11 cellular contexts compared by ENCODE assay signal in the genomic region with DNA sequence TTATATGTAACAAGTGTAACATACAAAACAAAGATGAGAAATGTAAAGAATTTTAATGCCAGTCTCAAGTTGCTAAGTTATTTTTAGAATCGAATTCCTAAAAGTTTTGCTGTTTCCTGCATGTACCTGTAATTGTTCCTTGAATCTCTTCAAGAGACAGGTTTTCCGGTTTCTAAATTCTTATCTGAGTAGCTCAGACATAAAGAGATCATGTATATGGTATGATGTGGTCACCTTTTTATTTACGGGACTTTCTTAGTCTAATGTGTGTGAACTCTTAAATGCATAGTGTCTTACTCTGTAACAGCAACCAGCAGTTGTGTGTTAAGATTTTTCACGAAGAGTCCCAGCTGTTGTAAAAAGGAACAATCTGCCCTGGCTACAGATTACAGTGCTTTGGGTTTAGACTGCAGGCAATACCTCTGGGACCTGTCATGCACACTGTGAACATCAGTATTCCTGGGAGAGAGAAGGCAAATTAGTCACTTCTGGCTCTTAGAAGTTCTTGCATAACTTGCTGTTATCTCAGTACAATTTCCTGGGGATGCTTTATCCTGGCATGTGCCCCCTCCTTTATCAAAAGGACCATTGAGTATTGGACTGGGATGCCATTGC.
DNase-seq lines count a peak whose midpoint lies in the region; ATAC-seq and TF ChIP-seq lines count a peak whose summit lies in the region.
"Had no signal": no experiment of that assay in that cellular context is flagged by ENCODE, and none has a peak within 500 bp of the region (broad histone marks: within the 10 kb centered on the region; RNA-seq: fewer than 3 reads in every experiment).

No MANE protein-coding gene starts in this region.

- peaks cover under 1% of the 10 kb centered on the region for H4K20me1 ChIP-seq in smooth muscle cell (ENCODE audit: low read depth)

- no peaks in the 10 kb centered on the region for H3K27me3 ChIP-seq in smooth muscle cell (ENCODE audit: low read depth)

- peak overlapping the region; percentile 36 for H3K27ac ChIP-seq in smooth muscle cell (ENCODE audit: low read depth)

- no peaks in the 10 kb centered on the region for H3K36me3 Mint-ChIP-seq in T-helper 17 cell (ENCODE audit: low read depth)

- H3K4me3 Mint-ChIP-seq in T-helper 17 cell: no peak overlapping the region
- H3K4me3 Mint-ChIP-seq: activated T-helper 17 cell treated with anti-CD3 and anti-CD28 coated beads, Interleukin-2, amount 50 U/mL, for 72 hours had no signal

- no peak overlapping the region for H3K4me3 ChIP-seq in smooth muscle cell

- no peaks in the 10 kb centered on the region for H3K9me3 ChIP-seq in smooth muscle cell (replicated peaks; ENCODE audit: low read depth)
- H3K9me3 ChIP-seq in T-helper 17 cell (ENCODE audit: control insufficient read depth, low read length, poor library complexity, severe bottlenecking): no peaks in the 10 kb centered on the region

- intact Hi-C loops in left ventricle myocardium superior (cut with micrococcal nuclease): no loop called here

- no peaks in the 10 kb centered on the region for H3F3A ChIP-seq in smooth muscle cell (ENCODE audit: low read depth)

- peak overlapping the region; percentile 16 for H3K4me2 ChIP-seq in smooth muscle cell

- 35% methylated on average over 4 of the region's 4 CpGs for WGBS in smooth muscle cell (ENCODE audit: low lambda C conversion rate)

- DNase-seq in HCEC 1CT (peak; percentile 73), astrocyte of the hippocampus (ENCODE audit: low read depth, low spot score) (peak; percentile 57), left ventricle myocardium superior (no peak), smooth muscle cell (lab: John Stamatoyannopoulos, UW; ENCODE audit: unreplicated experiment) (no peak), T-helper 17 cell (no peak), cerebellum (ENCODE audit: low spot score) (no peak)
- DNase-seq: activated CD4-positive, CD25-positive, alpha-beta regulatory T cell treated with anti-CD3 and anti-CD28 coated beads, Interleukin-2, amount 50 U/mL, for 72 hours; head of caudate nucleus; substantia nigra had no signal

- no peak for TF ChIP-seq CTCF in smooth muscle cell (IDR thresholded peaks at IDR 0.05; ENCODE audit: borderline replicate concordance, insufficient read depth, poor library complexity, severe bottlenecking)

- H3K9ac ChIP-seq in smooth muscle cell (ENCODE audit: low read depth): no peak overlapping the region

- no peaks in the 10 kb centered on the region for H3K4me1 ChIP-seq in smooth muscle cell (ENCODE audit: low read depth)

- no peaks in the 10 kb centered on the region for H3K4me1 Mint-ChIP-seq in T-helper 17 cell
- H3K4me1 Mint-ChIP-seq: activated T-helper 17 cell treated with anti-CD3 and anti-CD28 coated beads, Interleukin-2, amount 50 U/mL, for 72 hours had no signal

- no peak overlapping the region for H2AFZ ChIP-seq in smooth muscle cell (ENCODE audit: low read depth)

- no peaks in the 10 kb centered on the region for H3K36me3 ChIP-seq in smooth muscle cell (ENCODE audit: low read depth)

- peak; percentile 94 for ATAC-seq in left ventricle myocardium superior
- no peak for ATAC-seq in T-helper 17 cell
- ATAC-seq in HG03159 (IDR thresholded peaks at IDR 0.05; ENCODE audit: unreplicated experiment): no peak
- ATAC-seq: activated T-helper 17 cell treated with anti-CD3 and anti-CD28 coated beads, Interleukin-2, amount 50 U/mL, for 72 hours had no signal

- peaks cover 3% of the 10 kb centered on the region for H3K79me2 ChIP-seq in smooth muscle cell (ENCODE audit: low read depth)

- peaks cover 29% of the 10 kb centered on the region for H3K27me3 Mint-ChIP-seq in T-helper 17 cell

- no peak overlapping the region for H3K27ac Mint-ChIP-seq in T-helper 17 cell
- H3K27ac Mint-ChIP-seq: activated T-helper 17 cell treated with anti-CD3 and anti-CD28 coated beads, Interleukin-2, amount 50 U/mL, for 72 hours had no signal

Comparison
In these comparisons a context has a peak if more than half of its experiments do, and no peak if none do; other contexts are left out.
1. DNase-seq: peak in HCEC 1CT (single experiment) and astrocyte of the hippocampus (single experiment); none in left ventricle myocardium superior (single experiment), smooth muscle cell (single experiment), T-helper 17 cell (0 of 3) and cerebellum (single experiment).